In genomic region chr2:60527762-60528161, GRCh38 we compare ENCODE assay signal across 15 cellular contexts. TPM values are rescaled to one million over a fixed set of nuclear protein-coding genes. Genes with fewer than 3 reads are reported as not detected.
DNase-seq lines count a peak whose midpoint lies in the region; TF ChIP-seq lines count a peak whose summit lies in the region.
"Had no signal": no experiment of that assay in that cellular context is flagged by ENCODE, and none has a peak within 500 bp of the region (broad histone marks: within the 10 kb centered on the region; RNA-seq: fewer than 3 reads in every experiment).

No MANE protein-coding gene starts in this region.

- H3K9me3 ChIP-seq in DOHH2 (ENCODE audit: control insufficient read depth, insufficient read depth, low read length), result no peaks in the 10 kb centered on the region
- no peaks in the 10 kb centered on the region for H3K9me3 ChIP-seq in sigmoid colon
- H3K9me3 ChIP-seq: left ventricle myocardium inferior had no signal

- H3K4me3 ChIP-seq in DOHH2 (ENCODE audit: low read length) (no peak overlapping the region), fibroblast of mammary gland (ENCODE audit: control insufficient read depth, low read depth, low read length) (no peak overlapping the region), sigmoid colon (no peak overlapping the region)
- H3K4me3 ChIP-seq: left ventricle myocardium inferior had no signal

- H3K27me3 ChIP-seq in DOHH2 (ENCODE audit: control insufficient read depth, low read length), result no peaks in the 10 kb centered on the region
- no peaks in the 10 kb centered on the region for H3K27me3 ChIP-seq in sigmoid colon

- H3K27ac ChIP-seq in DOHH2 (ENCODE audit: low read depth, low read length) (no peak overlapping the region), sigmoid colon (peak overlapping the region in 3 of 4 donors; percentile 6 to 69 (median 54))
- H3K27ac ChIP-seq: KMS-11 had no signal

- DNase-seq in NOMO-1 treated with dmso at 0.1 percent for 144 hours (lab: John Stamatoyannopoulos, UW; ENCODE audit: unreplicated experiment) (peak; percentile 42), fibroblast of mammary gland (ENCODE audit: low read depth) (peak; percentile 5), sigmoid colon (no peak), hepatic stellate cell (ENCODE audit: low spot score) (no peak), NCI-H1436 (lab: John Stamatoyannopoulos, UW) (no peak), NCI-H1417 (lab: John Stamatoyannopoulos, UW) (no peak), NCI-H526 treated with DMSO at 0.1 percent for 48 hours (lab: John Stamatoyannopoulos, UW) (no peak)
- DNase-seq: activated CD8-positive, alpha-beta memory T cell treated with anti-CD3 and anti-CD28 coated beads, Interleukin-2, amount 10 ng/mL, durations not matched to agents 7 days and 5 days; dorsolateral prefrontal cortex; left ventricle myocardium inferior; natural killer cell; NCI-H1694; NCI-H510A had no signal

- 82 to 85% methylated on average over 8 of the region's 8 CpGs for whole genome bisulfite sequencing in sigmoid colon, 2 donors

- H3K9me2 ChIP-seq in DOHH2 (replicated peaks; ENCODE audit: control insufficient read depth, low read length), result no peaks in the 10 kb centered on the region

- peaks cover 86% of the 10 kb centered on the region for H4K20me1 ChIP-seq in DOHH2 (ENCODE audit: control insufficient read depth, insufficient read depth, low read depth, low read length)

- peaks cover 5% of the 10 kb centered on the region; the same call in 1 of the 2 replicates for H3F3A ChIP-seq in DOHH2 (ENCODE audit: control insufficient read depth, insufficient read depth)

- no peak for TF ChIP-seq POLR2A in sigmoid colon (IDR thresholded peaks at IDR 0.05)

- intact Hi-C loops in sigmoid colon (cut with DNase I), result no loop called here

- H3K36me3 ChIP-seq in DOHH2 (ENCODE audit: control insufficient read depth, low read length) (peaks cover 99% of the 10 kb centered on the region), sigmoid colon (no peaks in the 10 kb centered on the region)
- H3K36me3 ChIP-seq: left ventricle myocardium inferior had no signal

- no peak for TF ChIP-seq EP300 in sigmoid colon (IDR thresholded peaks at IDR 0.05)

- H3K4me1 ChIP-seq in DOHH2 (ENCODE audit: control insufficient read depth, low read length), result peaks cover 99% of the 10 kb centered on the region
- peaks cover 0 to 76% (median 49%) of the 10 kb centered on the region in 4 donors for H3K4me1 ChIP-seq in sigmoid colon

- TF ChIP-seq CTCF in DOHH2 (IDR thresholded peaks at IDR 0.05; ENCODE audit: low read depth, low read length, poor library complexity, severe bottlenecking), result no peak
- no peak for TF ChIP-seq CTCF in fibroblast of mammary gland (conservative IDR thresholded peaks at IDR 0.05; ENCODE audit: control insufficient read depth, insufficient read depth, low read depth, low read length)
- no peak for TF ChIP-seq CTCF in sigmoid colon (IDR thresholded peaks at IDR 0.05)

- peak overlapping the region; percentile 5; the same call in 1 of the 2 replicates for H3K4me2 ChIP-seq in DOHH2 (ENCODE audit: low read length)
- H3K4me2 ChIP-seq: KMS-11 had no signal

- peaks cover 100% of the 10 kb centered on the region for H3K79me2 ChIP-seq in DOHH2 (ENCODE audit: control insufficient read depth, low read length)

RNA-seq across cellular contexts. Expression of gene BCL11A, which starts 25.7 kb away (rescaled TPM):
- total RNA-seq in sigmoid colon, result 10 to 100 TPM; 16.3 to 39.6 (median 19.7) TPM
- 10 to 100 TPM in 1 of 3 donors, 1 to 10 TPM in 2; 3.6 to 14.5 (median 4.4) TPM for polyA plus RNA-seq in sigmoid colon
- total RNA-seq: activated CD8-positive, alpha-beta memory T cell treated with anti-CD3 and anti-CD28 coated beads, Interleukin-2, amount 10 ng/mL, durations not matched to agents 7 days and 5 days had no signal

Comparison
In these comparisons a context has a peak if more than half of its experiments do, and no peak if none do; other contexts are left out.
1. DNase-seq: peak in NOMO-1 treated with dmso at 0.1 percent for 144 hours (single experiment) and fibroblast of mammary gland (single experiment); none in sigmoid colon (single experiment), hepatic stellate cell (single experiment), NCI-H1436 (single experiment), NCI-H1417 (0 of 3) and NCI-H526 treated with DMSO at 0.1 percent for 48 hours (single experiment).